In the genomic region with DNA sequence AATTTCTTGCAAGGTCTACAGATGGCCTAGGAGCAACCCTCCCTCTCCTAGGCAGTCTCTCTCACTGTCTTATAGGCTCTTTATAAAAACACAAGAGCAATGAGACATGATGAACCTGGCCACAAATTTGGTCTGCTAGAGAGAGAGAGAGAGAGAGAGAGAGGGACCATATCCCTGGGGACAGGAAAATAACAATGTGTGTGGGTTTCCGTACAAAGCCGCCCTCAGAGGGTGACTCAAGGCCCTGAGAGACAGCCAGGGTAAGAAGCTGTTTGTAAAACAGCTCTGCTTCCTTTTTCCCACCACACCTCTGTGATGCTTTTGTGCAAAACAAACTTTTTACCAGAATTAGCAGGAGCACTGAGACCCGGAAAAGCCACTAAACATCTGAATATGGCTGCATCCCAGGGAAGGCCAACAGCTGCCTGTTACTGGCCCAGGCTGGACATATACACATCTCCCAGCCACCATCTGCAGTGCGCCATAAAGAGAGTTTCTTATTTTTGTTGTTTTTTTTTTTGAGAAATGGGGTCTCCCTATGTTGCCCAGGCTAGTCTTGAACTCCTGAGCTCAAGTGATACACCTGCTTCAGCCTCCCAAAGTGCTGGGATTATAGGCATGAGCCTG, we compare ENCODE assay signal across 10 cellular contexts. TPM values are rescaled to one million over a fixed set of nuclear protein-coding genes. Genes with fewer than 3 reads are reported as not detected.
DNase-seq lines count a peak whose midpoint lies in the region; ATAC-seq and TF ChIP-seq lines count a peak whose summit lies in the region.
"Had no signal": no experiment of that assay in that cellular context is flagged by ENCODE, and none has a peak within 500 bp of the region (broad histone marks: within the 10 kb centered on the region; RNA-seq: fewer than 3 reads in every experiment).

No MANE protein-coding gene starts in this region.

- peaks cover 2% of the 10 kb centered on the region for H3K27me3 Mint-ChIP-seq in T-helper 2 cell treated with Interferon-gamma antibody and Interleukin-4, amounts not matched to agents 5 μg/mL and 100 μg/mL, for 36 hours (ENCODE audit: low read depth)
- H3K27me3 Mint-ChIP-seq in WTC11 (ENCODE audit: low read depth): peaks cover 66% of the 10 kb centered on the region

- peaks cover 3% of the 10 kb centered on the region for H3K9me3 Mint-ChIP-seq in T-helper 2 cell treated with Interferon-gamma antibody and Interleukin-4, amounts not matched to agents 5 μg/mL and 100 μg/mL, for 36 hours
- H3K9me3 Mint-ChIP-seq in WTC11: peaks cover 5% of the 10 kb centered on the region; the same call in 1 of the 2 replicates

- ATAC-seq in GM21447 (IDR thresholded peaks at IDR 0.05; ENCODE audit: unreplicated experiment): peak; percentile 61
- no peak for ATAC-seq in WTC11

- POLR2A ChIA-PET in WTC11 (lab: Charles Lee): no interaction called here

- peaks cover 43% of the 10 kb centered on the region for H3K4me1 Mint-ChIP-seq in T-helper 2 cell treated with Interferon-gamma antibody and Interleukin-4, amounts not matched to agents 5 μg/mL and 100 μg/mL, for 36 hours (ENCODE audit: low read depth)
- H3K4me1 Mint-ChIP-seq in WTC11: no peaks in the 10 kb centered on the region

- CTCF ChIA-PET in WTC11 (lab: Charles Lee): interaction anchor here (1.1 to 1.4 kb wide), 2 partner anchors 33 to 306 kb away, joined by 3 read pairs; no protein-coding TSS in a partner anchor

- DNase-seq in T-helper 2 cell treated with Interferon-gamma antibody and Interleukin-4, amounts not matched to agents 5 μg/mL and 100 μg/mL, for 36 hours (ENCODE audit: low spot score): peak; percentile 76
- peak; percentile 81 to 98 for DNase-seq in dermis microvascular lymphatic vessel endothelial cell (ENCODE audit: low read depth in 2 of 2)
- DNase-seq in stimulated activated CD8-positive, alpha-beta memory T cell treated with anti-CD3 and anti-CD28 coated beads, Interleukin-7, amount 100 ng/mL, for 4 hours (ENCODE audit: low read depth in 2 of 2): peak; percentile 65 to 70
- DNase-seq in HT-29 (ENCODE audit: low spot score): no peak
- DNase-seq in DMS114 treated with DMSO at 0.1 percent for 48 hours (lab: John Stamatoyannopoulos, UW; ENCODE audit: unreplicated experiment): no peak
- DNase-seq in DMS53 (lab: John Stamatoyannopoulos, UW): no peak
- DNase-seq in WTC11 (ENCODE audit: low spot score): no peak
- DNase-seq: naive B cell had no signal

- H3K4me3 Mint-ChIP-seq in T-helper 2 cell treated with Interferon-gamma antibody and Interleukin-4, amounts not matched to agents 5 μg/mL and 100 μg/mL, for 36 hours: peak overlapping the region; percentile 79
- no peak overlapping the region for H3K4me3 Mint-ChIP-seq in WTC11

- H3K36me3 Mint-ChIP-seq in T-helper 2 cell treated with Interferon-gamma antibody and Interleukin-4, amounts not matched to agents 5 μg/mL and 100 μg/mL, for 36 hours (ENCODE audit: low read depth): peaks cover 3% of the 10 kb centered on the region
- no peaks in the 10 kb centered on the region for H3K36me3 Mint-ChIP-seq in WTC11
- H3K36me3 Mint-ChIP-seq: naive B cell had no signal

- TF ChIP-seq CTCF in WTC11 (IDR thresholded peaks at IDR 0.05): no peak

- peak overlapping the region; percentile 92 for H3K27ac Mint-ChIP-seq in T-helper 2 cell treated with Interferon-gamma antibody and Interleukin-4, amounts not matched to agents 5 μg/mL and 100 μg/mL, for 36 hours
- H3K27ac Mint-ChIP-seq in WTC11: no peak overlapping the region

TF ChIP-seq in WTC11, 78 proteins besides CTCF, POLR2A, EP300 and RAD21:
- TF ChIP-seq, protein P1, sequence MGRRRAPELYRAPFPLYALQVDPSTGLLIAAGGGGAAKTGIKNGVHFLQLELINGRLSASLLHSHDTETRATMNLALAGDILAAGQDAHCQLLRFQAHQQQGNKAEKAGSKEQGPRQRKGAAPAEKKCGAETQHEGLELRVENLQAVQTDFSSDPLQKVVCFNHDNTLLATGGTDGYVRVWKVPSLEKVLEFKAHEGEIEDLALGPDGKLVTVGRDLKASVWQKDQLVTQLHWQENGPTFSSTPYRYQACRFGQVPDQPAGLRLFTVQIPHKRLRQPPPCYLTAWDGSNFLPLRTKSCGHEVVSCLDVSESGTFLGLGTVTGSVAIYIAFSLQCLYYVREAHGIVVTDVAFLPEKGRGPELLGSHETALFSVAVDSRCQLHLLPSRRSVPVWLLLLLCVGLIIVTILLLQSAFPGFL (CRISPR knock-in tag; IDR thresholded peaks at IDR 0.05; ENCODE audit: borderline replicate concordance): no peak
- TF ChIP-seq GTF2I (CRISPR knock-in tag; conservative IDR thresholded peaks at IDR 0.05) (no peak), NFE2L1 (CRISPR knock-in tag; IDR thresholded peaks at IDR 0.05) (no peak), SOX15 (CRISPR knock-in tag; IDR thresholded peaks at IDR 0.05) (no peak), RELA (CRISPR knock-in tag; IDR thresholded peaks at IDR 0.05; ENCODE audit: borderline replicate concordance) (no peak), OVOL2 (CRISPR knock-in tag; IDR thresholded peaks at IDR 0.05; ENCODE audit: borderline replicate concordance) (no peak), GRHL2 (CRISPR knock-in tag; IDR thresholded peaks at IDR 0.05; ENCODE audit: insufficient replicate concordance, severe bottlenecking) (no peak)
- TF ChIP-seq, protein P2, sequence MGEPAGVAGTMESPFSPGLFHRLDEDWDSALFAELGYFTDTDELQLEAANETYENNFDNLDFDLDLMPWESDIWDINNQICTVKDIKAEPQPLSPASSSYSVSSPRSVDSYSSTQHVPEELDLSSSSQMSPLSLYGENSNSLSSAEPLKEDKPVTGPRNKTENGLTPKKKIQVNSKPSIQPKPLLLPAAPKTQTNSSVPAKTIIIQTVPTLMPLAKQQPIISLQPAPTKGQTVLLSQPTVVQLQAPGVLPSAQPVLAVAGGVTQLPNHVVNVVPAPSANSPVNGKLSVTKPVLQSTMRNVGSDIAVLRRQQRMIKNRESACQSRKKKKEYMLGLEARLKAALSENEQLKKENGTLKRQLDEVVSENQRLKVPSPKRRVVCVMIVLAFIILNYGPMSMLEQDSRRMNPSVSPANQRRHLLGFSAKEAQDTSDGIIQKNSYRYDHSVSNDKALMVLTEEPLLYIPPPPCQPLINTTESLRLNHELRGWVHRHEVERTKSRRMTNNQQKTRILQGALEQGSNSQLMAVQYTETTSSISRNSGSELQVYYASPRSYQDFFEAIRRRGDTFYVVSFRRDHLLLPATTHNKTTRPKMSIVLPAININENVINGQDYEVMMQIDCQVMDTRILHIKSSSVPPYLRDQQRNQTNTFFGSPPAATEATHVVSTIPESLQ (CRISPR knock-in tag; IDR thresholded peaks at IDR 0.05): no peak
- TF ChIP-seq, protein P3, sequence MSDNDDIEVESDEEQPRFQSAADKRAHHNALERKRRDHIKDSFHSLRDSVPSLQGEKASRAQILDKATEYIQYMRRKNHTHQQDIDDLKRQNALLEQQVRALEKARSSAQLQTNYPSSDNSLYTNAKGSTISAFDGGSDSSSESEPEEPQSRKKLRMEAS (CRISPR knock-in tag; IDR thresholded peaks at IDR 0.05): no peak
- TF ChIP-seq, protein P4, sequence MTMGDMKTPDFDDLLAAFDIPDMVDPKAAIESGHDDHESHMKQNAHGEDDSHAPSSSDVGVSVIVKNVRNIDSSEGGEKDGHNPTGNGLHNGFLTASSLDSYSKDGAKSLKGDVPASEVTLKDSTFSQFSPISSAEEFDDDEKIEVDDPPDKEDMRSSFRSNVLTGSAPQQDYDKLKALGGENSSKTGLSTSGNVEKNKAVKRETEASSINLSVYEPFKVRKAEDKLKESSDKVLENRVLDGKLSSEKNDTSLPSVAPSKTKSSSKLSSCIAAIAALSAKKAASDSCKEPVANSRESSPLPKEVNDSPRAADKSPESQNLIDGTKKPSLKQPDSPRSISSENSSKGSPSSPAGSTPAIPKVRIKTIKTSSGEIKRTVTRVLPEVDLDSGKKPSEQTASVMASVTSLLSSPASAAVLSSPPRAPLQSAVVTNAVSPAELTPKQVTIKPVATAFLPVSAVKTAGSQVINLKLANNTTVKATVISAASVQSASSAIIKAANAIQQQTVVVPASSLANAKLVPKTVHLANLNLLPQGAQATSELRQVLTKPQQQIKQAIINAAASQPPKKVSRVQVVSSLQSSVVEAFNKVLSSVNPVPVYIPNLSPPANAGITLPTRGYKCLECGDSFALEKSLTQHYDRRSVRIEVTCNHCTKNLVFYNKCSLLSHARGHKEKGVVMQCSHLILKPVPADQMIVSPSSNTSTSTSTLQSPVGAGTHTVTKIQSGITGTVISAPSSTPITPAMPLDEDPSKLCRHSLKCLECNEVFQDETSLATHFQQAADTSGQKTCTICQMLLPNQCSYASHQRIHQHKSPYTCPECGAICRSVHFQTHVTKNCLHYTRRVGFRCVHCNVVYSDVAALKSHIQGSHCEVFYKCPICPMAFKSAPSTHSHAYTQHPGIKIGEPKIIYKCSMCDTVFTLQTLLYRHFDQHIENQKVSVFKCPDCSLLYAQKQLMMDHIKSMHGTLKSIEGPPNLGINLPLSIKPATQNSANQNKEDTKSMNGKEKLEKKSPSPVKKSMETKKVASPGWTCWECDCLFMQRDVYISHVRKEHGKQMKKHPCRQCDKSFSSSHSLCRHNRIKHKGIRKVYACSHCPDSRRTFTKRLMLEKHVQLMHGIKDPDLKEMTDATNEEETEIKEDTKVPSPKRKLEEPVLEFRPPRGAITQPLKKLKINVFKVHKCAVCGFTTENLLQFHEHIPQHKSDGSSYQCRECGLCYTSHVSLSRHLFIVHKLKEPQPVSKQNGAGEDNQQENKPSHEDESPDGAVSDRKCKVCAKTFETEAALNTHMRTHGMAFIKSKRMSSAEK (CRISPR knock-in tag; IDR thresholded peaks at IDR 0.05; ENCODE audit: borderline replicate concordance): no peak
TF ChIP-seq in WTC11: peak in this region for 0.

RNA-seq across cellular contexts. Expression of a gene that starts 18.4 kb away (rescaled TPM):
- 255 and 501 TPM in 2 replicates for total RNA-seq in dermis microvascular lymphatic vessel endothelial cell
- total RNA-seq in HT-29 (2014; rRNA removed; shearing (Covaris generic)): not detected in 2 replicates
- total RNA-seq in WTC11 (2021): 0.24 to 0.46 TPM (median 0.39 TPM) in 3 replicates
- total RNA-seq: H1 had no signal

RNA-seq across cellular contexts. Expression of a gene that starts 39.2 kb away (rescaled TPM):
- total RNA-seq in dermis microvascular lymphatic vessel endothelial cell (13.0 and 24.5 TPM in 2 replicates), WTC11 (2021) (0.05 to 0.09 TPM in 2 of 3 replicates, not detected in the other)
- not detected in 2 replicates for total RNA-seq in HT-29 (2014; rRNA removed; shearing (Covaris generic))
- total RNA-seq: H1 had no signal

RNA-seq across cellular contexts. Expression of a gene that starts 44.6 kb away (rescaled TPM):
- not detected in 2 replicates for total RNA-seq in dermis microvascular lymphatic vessel endothelial cell
- total RNA-seq in HT-29 (2014; rRNA removed; shearing (Covaris generic)): 1.0 and 2.0 TPM in 2 replicates
- total RNA-seq in WTC11 (2021): 1.0 to 1.6 TPM (median 1.3 TPM) in 3 replicates

RNA-seq across cellular contexts. Expression of a gene that starts 45.0 kb away (rescaled TPM):
- total RNA-seq in dermis microvascular lymphatic vessel endothelial cell (not detected in 2 replicates), WTC11 (2021) (0.30 to 0.74 TPM (median 0.64 TPM) in 3 replicates)
- total RNA-seq in HT-29 (2014; rRNA removed; shearing (Covaris generic)): 0.39 and 0.79 TPM in 2 replicates

Comparison
In these comparisons a context has a peak if more than half of its experiments do, and no peak if none do; other contexts are left out.
1. DNase-seq: peak in T-helper 2 cell treated with Interferon-gamma antibody and Interleukin-4, amounts not matched to agents 5 μg/mL and 100 μg/mL, for 36 hours (single experiment), dermis microvascular lymphatic vessel endothelial cell (2 of 2) and stimulated activated CD8-positive, alpha-beta memory T cell treated with anti-CD3 and anti-CD28 coated beads, Interleukin-7, amount 100 ng/mL, for 4 hours (2 of 2); none in HT-29 (single experiment), DMS114 treated with DMSO at 0.1 percent for 48 hours (single experiment), DMS53 (single experiment) and WTC11 (single experiment).
2. RNA of a gene that starts 18.4 kb away (total RNA-seq): 255 to 501 TPM in dermis microvascular lymphatic vessel endothelial cell; 0.24 to 0.46 TPM in WTC11 and not detected in HT-29; every median in the first group is over 100 times any median in the second.
3. RNA of a gene that starts 39.2 kb away (total RNA-seq): 13.0 to 24.5 TPM in dermis microvascular lymphatic vessel endothelial cell; 0.05 to 0.09 TPM in WTC11 and not detected in HT-29; every median in the first group is over 10 times any median in the second.